ENCODE assay signal across 6 cellular contexts in the genomic region with DNA sequence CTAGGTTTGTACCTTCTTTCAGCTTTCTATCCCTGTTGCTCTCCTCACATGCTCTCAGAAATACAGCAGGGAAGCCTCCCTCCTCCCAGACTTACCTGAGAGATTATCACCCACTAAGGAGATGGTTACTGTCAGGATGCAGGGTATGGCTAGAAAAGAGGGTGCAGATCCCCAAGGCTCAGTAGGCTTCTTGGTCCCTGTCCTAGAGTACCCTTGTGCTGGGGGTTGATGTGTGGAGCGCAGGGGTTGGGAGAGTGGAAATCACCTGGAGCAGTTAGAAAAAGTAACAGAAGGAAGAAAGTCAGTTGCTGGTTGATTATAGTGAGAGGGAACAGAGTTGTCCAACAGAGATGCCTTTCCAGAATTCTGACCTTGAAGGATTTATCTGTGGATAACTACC.
"Had no signal": no experiment of that assay in that cellular context is flagged by ENCODE, and none has a peak within 500 bp of the region (broad histone marks: within the 10 kb centered on the region; RNA-seq: fewer than 3 reads in every experiment).

No MANE protein-coding gene starts in this region.

- H3K4me1 Mint-ChIP-seq: GM23338, IgD-negative memory B cell had no signal

- ATAC-seq: GM23338, HepG2 had no signal

- H3K9me3 Mint-ChIP-seq: GM23338 had no signal

- H3K27ac ChIP-seq: HL-60 had no signal

- H3K4me3 Mint-ChIP-seq: GM23338, H9, IgD-negative memory B cell had no signal

- H3K27me3 Mint-ChIP-seq: IgD-negative memory B cell had no signal

- H3K27ac Mint-ChIP-seq: GM23338, H9, IgD-negative memory B cell had no signal

- DNase-seq: H9, HCEC 1CT had no signal

- H3K4me3 ChIP-seq: GM23338 had no signal

- H3K36me3 Mint-ChIP-seq: IgD-negative memory B cell had no signal
